8 cellular contexts compared by ENCODE assay signal in the genomic region with DNA sequence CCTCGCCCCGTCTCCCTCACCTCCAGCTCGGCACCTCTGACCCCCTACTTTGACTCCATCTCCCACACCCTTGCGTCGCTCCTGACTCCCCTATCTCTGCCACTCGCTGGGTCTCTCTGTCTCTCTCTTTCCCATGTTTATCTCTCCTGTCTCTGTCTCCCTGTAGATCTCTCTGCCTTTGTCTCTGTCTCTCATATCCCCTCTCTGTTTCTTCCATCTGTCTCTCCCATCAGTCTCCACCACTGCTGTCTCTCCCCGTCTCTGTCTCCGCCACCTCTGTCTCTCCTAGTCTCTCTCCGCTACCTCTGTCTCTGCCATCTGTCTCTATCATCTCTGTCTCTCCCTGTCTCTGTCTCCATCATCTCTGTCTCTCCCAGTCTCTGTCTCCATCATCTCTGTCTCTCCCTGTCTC. TPM values are rescaled to one million over a fixed set of nuclear protein-coding genes. Genes with fewer than 3 reads are reported as not detected.
A peak's percentile ranks its signal among the peaks of the same experiment; 100 is the strongest.
DNase-seq lines count a peak whose midpoint lies in the region; ATAC-seq, FAIRE-seq and TF ChIP-seq lines count a peak whose summit lies in the region.

No MANE protein-coding gene starts in this region.

- H3K9me2 ChIP-seq in DOHH2 (replicated peaks; ENCODE audit: control insufficient read depth, low read length), result no peaks in the 10 kb centered on the region
- H3K9me2 ChIP-seq in PC-3 (replicated peaks; ENCODE audit: low read length), result no peaks in the 10 kb centered on the region

- H3K23ac ChIP-seq in trophoblast cell (ENCODE audit: low read length), result no peak overlapping the region

- BruUV-seq in PC-3 (replicated peaks; lab: Mats Ljungman, UMichigan) (no TSS peak), endothelial cell of umbilical vein (replicated peaks; lab: Mats Ljungman, UMichigan) (TSS peak; percentile 59)

- peak overlapping the region; percentile 77 for H2BK120ac ChIP-seq in trophoblast cell (ENCODE audit: insufficient read depth, low read length, poor library complexity)

- peak overlapping the region; percentile 86; the same call in 1 of the 2 replicates for H2AFZ ChIP-seq in PC-3 (ENCODE audit: low read length)
- H2AFZ ChIP-seq in endothelial cell of umbilical vein (ENCODE audit: low read depth, low read length), result peak overlapping the region; percentile 74
- H2AFZ ChIP-seq in trophoblast cell (ENCODE audit: insufficient read depth, low read length, poor library complexity), result no peak overlapping the region

- peak overlapping the region; percentile 93 for H4K91ac ChIP-seq in trophoblast cell (ENCODE audit: low read depth, low read length)

- H3K79me2 ChIP-seq in DOHH2 (ENCODE audit: control insufficient read depth, low read length), result no peaks in the 10 kb centered on the region
- H3K79me2 ChIP-seq in PC-3 (ENCODE audit: low read length), result no peaks in the 10 kb centered on the region
- no peaks in the 10 kb centered on the region for H3K79me2 ChIP-seq in endothelial cell of umbilical vein (ENCODE audit: control insufficient read depth, insufficient read depth, low read length)
- peaks cover 2% of the 10 kb centered on the region for H3K79me2 ChIP-seq in trophoblast cell (ENCODE audit: control insufficient read depth, insufficient read depth, low read length, poor library complexity)

- TF ChIP-seq CTCF in DOHH2 (IDR thresholded peaks at IDR 0.05; ENCODE audit: low read depth, low read length, poor library complexity, severe bottlenecking), result no peak
- TF ChIP-seq CTCF in PC-3 (conservative IDR thresholded peaks at IDR 0.05; ENCODE audit: low read depth, low read length), result no peak
- TF ChIP-seq CTCF in endothelial cell of umbilical vein (IDR thresholded peaks at IDR 0.05; ENCODE audit: extremely low read depth in 1 of 2, insufficient read depth in 1 of 2, low read depth in 1 of 2, low read length in 2 of 2), result no peak

- no peak overlapping the region for H3K18ac ChIP-seq in trophoblast cell (ENCODE audit: low read length)

- CTCF ChIA-PET in PC-3 (lab: Charles Lee) (no interaction called here), endothelial cell of umbilical vein (lab: Charles Lee) (interaction anchor here (0.6 to 8.3 kb wide), 12 partner anchors 9 to 115 kb away, joined by 3 to 533 read pairs (median 6); a partner anchor contains a TSS)

- H3K9ac ChIP-seq in PC-3 (ENCODE audit: low read length) (no peak overlapping the region), endothelial cell of umbilical vein (replicated peaks; ENCODE audit: extremely low read depth, insufficient read depth, low read length) (peak overlapping the region; percentile 41), trophoblast cell (ENCODE audit: low read length) (no peak overlapping the region)

- no peak for FAIRE-seq in endothelial cell of umbilical vein (lab: Jason Lieb, UNC)

- no peak overlapping the region for H4K12ac ChIP-seq in trophoblast cell (ENCODE audit: low read depth, low read length)

- H3K27me3 ChIP-seq in DOHH2 (ENCODE audit: control insufficient read depth, low read length), result peaks cover 36% of the 10 kb centered on the region
- H3K27me3 ChIP-seq in PC-3 (ENCODE audit: low read length), result no peaks in the 10 kb centered on the region
- H3K27me3 ChIP-seq in endothelial cell of umbilical vein (ENCODE audit: control insufficient read depth in 2 of 2, insufficient read depth in 2 of 2, low read length in 2 of 2), result no peaks in the 10 kb centered on the region
- peaks cover 7% of the 10 kb centered on the region for H3K27me3 ChIP-seq in trophoblast cell (ENCODE audit: insufficient read depth, low read length)

- H2AK5ac ChIP-seq in trophoblast cell (ENCODE audit: low read length), result peak overlapping the region; percentile 63

- H3K27ac ChIP-seq in DOHH2 (ENCODE audit: low read depth, low read length) (no peak overlapping the region), PC-3 (ENCODE audit: low read length) (no peak overlapping the region), endothelial cell of umbilical vein (ENCODE audit: insufficient read depth, low read depth, low read length) (peak overlapping the region; percentile 49), trophoblast cell (ENCODE audit: low read depth, low read length) (peak overlapping the region; percentile 0)

- no peak overlapping the region for H3K4ac ChIP-seq in trophoblast cell (ENCODE audit: low read depth, low read length)

- POLR2A ChIA-PET in PC-3 (lab: Charles Lee; ENCODE audit: unreplicated experiment) (interaction anchor here (0.6 kb wide), 1 partner anchor 11 kb away, joined by 3 read pairs; no protein-coding TSS in a partner anchor), endothelial cell of umbilical vein (lab: Charles Lee) (interaction anchor here (1.0 to 1.8 kb wide), 4 partner anchors 13 to 86 kb away, joined by 6 to 9 read pairs (median 8); a partner anchor contains a TSS)

- H3F3A ChIP-seq in DOHH2 (ENCODE audit: control insufficient read depth, insufficient read depth) (peaks cover 16% of the 10 kb centered on the region), PC-3 (ENCODE audit: low read length, unreplicated experiment) (peaks cover 3% of the 10 kb centered on the region)

- H3K4me2 ChIP-seq in DOHH2 (ENCODE audit: low read length), result peak overlapping the region; percentile 78
- H3K4me2 ChIP-seq in PC-3 (ENCODE audit: low read length), result peak overlapping the region; percentile 82
- H3K4me2 ChIP-seq in endothelial cell of umbilical vein (ENCODE audit: insufficient read depth, low read length), result peak overlapping the region; percentile 79
- H3K4me2 ChIP-seq in trophoblast cell (ENCODE audit: low read length), result peak overlapping the region; percentile 56

- H3K36me3 ChIP-seq in DOHH2 (ENCODE audit: control insufficient read depth, low read length) (no peaks in the 10 kb centered on the region), PC-3 (ENCODE audit: low read depth, low read length) (no peaks in the 10 kb centered on the region; the same call in 1 of the 2 replicates), endothelial cell of umbilical vein (ENCODE audit: control insufficient read depth in 2 of 2, extremely low read depth in 1 of 2, insufficient read depth in 2 of 2, low read length in 2 of 2) (no peaks in the 10 kb centered on the region), trophoblast cell (ENCODE audit: control insufficient read depth in 1 of 2, insufficient read depth in 2 of 2, low read length in 2 of 2) (no peaks in the 10 kb centered on the region)

- H2BK5ac ChIP-seq in trophoblast cell (ENCODE audit: low read depth, low read length, poor library complexity), result no peak overlapping the region

- H3K4me3 ChIP-seq in DOHH2 (ENCODE audit: low read length) (peak overlapping the region; percentile 69), PC-3 (ENCODE audit: low read length) (peak overlapping the region; percentile 61; the same call in 1 of the 2 replicates), endothelial cell of umbilical vein (replicated peaks in 1 of 3; ENCODE audit: insufficient read depth in 1 of 3, low read depth in 1 of 3, low read length in 3 of 3) (no peak overlapping the region), trophoblast cell (ENCODE audit: low read depth, low read length) (no peak overlapping the region)

- no peak overlapping the region for H3K14ac ChIP-seq in trophoblast cell (ENCODE audit: low read length)

- no peak for ATAC-seq in PC-3
- no peak for ATAC-seq in HG03196 (IDR thresholded peaks at IDR 0.05; ENCODE audit: unreplicated experiment)

- dilution Hi-C loops in endothelial cell of umbilical vein (cut with MboI; ENCODE audit: extremely low pct_ligation_motif_present, low sequenced_read_pairs), result no loop called here

- H4K8ac ChIP-seq in trophoblast cell (ENCODE audit: low read depth, low read length), result no peak overlapping the region

- H3K79me1 ChIP-seq in trophoblast cell (ENCODE audit: low read length), result peaks cover 14% of the 10 kb centered on the region

- H3K4me1 ChIP-seq in DOHH2 (ENCODE audit: control insufficient read depth, low read length), result peaks cover 64% of the 10 kb centered on the region
- H3K4me1 ChIP-seq in PC-3 (ENCODE audit: insufficient read depth, low read length), result peaks cover 8% of the 10 kb centered on the region; the same call in 1 of the 2 replicates
- peaks cover 21% of the 10 kb centered on the region for H3K4me1 ChIP-seq in endothelial cell of umbilical vein (ENCODE audit: control insufficient read depth, extremely low read depth, insufficient read depth, low read length)
- peaks cover 23 to 24% of the 10 kb centered on the region in 2 experiments for H3K4me1 ChIP-seq in trophoblast cell (ENCODE audit: control insufficient read depth in 1 of 2, insufficient read depth in 2 of 2, low read length in 2 of 2)

- H2BK12ac ChIP-seq in trophoblast cell (ENCODE audit: low read length), result peak overlapping the region; percentile 23

- DNase-seq in PC-3 (no peak), endothelial cell of umbilical vein (ENCODE audit: low read depth, low spot score) (peak; percentile 37), trophoblast cell (no peak), SHP77 treated with DMSO at 0.1 percent for 48 hours (lab: John Stamatoyannopoulos, UW) (no peak), KG1 (lab: John Stamatoyannopoulos, UW) (no peak)
- no peak for DNase-seq in stimulated activated CD4-positive, alpha-beta T cell treated with anti-CD3 and anti-CD28 coated beads, Interleukin-2, amount 100 ng/mL, for 48 hours

- no peaks in the 10 kb centered on the region for H3K9me1 ChIP-seq in endothelial cell of umbilical vein (replicated peaks; ENCODE audit: control insufficient read depth, extremely low read depth, insufficient read depth, low read length)

- no CpG with 5 or more reads among the region's 9 CpGs for WGBS in trophoblast cell (ENCODE audit: extremely low coverage, insufficient coverage, insufficient read length)

- H3K9me3 ChIP-seq in DOHH2 (ENCODE audit: control insufficient read depth, insufficient read depth, low read length) (no peaks in the 10 kb centered on the region), PC-3 (ENCODE audit: low read length) (no peaks in the 10 kb centered on the region), endothelial cell of umbilical vein (replicated peaks; ENCODE audit: control insufficient read depth, insufficient read depth, low read length) (no peaks in the 10 kb centered on the region), trophoblast cell (ENCODE audit: insufficient read depth, low read depth, low read length) (peaks cover 5% of the 10 kb centered on the region)

- H4K20me1 ChIP-seq in DOHH2 (ENCODE audit: control insufficient read depth, insufficient read depth, low read depth, low read length), result no peaks in the 10 kb centered on the region
- no peaks in the 10 kb centered on the region for H4K20me1 ChIP-seq in PC-3 (ENCODE audit: low read length)
- no peaks in the 10 kb centered on the region for H4K20me1 ChIP-seq in endothelial cell of umbilical vein (replicated peaks; ENCODE audit: control insufficient read depth, extremely low read depth, insufficient read depth, low read length)

- intact Hi-C loops in PC-3 (cut with micrococcal nuclease) (loop anchor here (5.0 kb wide), 1 partner anchor 96 kb away; no protein-coding TSS in a partner anchor), endothelial cell of umbilical vein (cut with micrococcal nuclease) (loop anchor here (5.0 kb wide), 2 partner anchors 206 to 386 kb away; no protein-coding TSS in a partner anchor)

- no peak for TF ChIP-seq POLR2A in endothelial cell of umbilical vein (IDR thresholded peaks at IDR 0.05; ENCODE audit: low read depth, low read length)

RNA-seq across cellular contexts. Expression of a gene that starts 12.4 kb away (rescaled TPM):
- total RNA-seq in PC-3 (2014; rRNA removed) (2.4 and 2.9 TPM in 2 replicates), endothelial cell of umbilical vein (27.6 and 35.7 TPM in 2 replicates)
- 11.3 and 15.8 TPM in 2 replicates for polyA plus RNA-seq in endothelial cell of umbilical vein
- polyA plus RNA-seq in endothelial cell of umbilical vein (2011; cell fraction: cytosol; rRNA removed), result 5.6 and 9.7 TPM in 2 replicates
- polyA plus RNA-seq in endothelial cell of umbilical vein (2011; cell fraction: nucleus; rRNA removed), result 16.7 and 16.8 TPM in 2 replicates
- 9.7 and 16.2 TPM in 2 replicates for polyA plus RNA-seq in endothelial cell of umbilical vein (2012)
- polyA minus RNA-seq in endothelial cell of umbilical vein, result 4.9 and 8.2 TPM in 2 replicates
- polyA minus RNA-seq in endothelial cell of umbilical vein (2011; cell fraction: cytosol; rRNA and poly(A)+ RNA removed), result 5.2 TPM
- 5.9 and 8.8 TPM in 2 replicates for polyA minus RNA-seq in endothelial cell of umbilical vein (2011; cell fraction: nucleus; rRNA and poly(A)+ RNA removed)
- polyA plus RNA-seq in trophoblast cell (2013), result 11.7 and 11.8 TPM in 2 replicates

RNA-seq across cellular contexts. Expression of a gene that starts 13.0 kb away (rescaled TPM):
- total RNA-seq in PC-3 (2014; rRNA removed) (8.3 and 12.4 TPM in 2 replicates), endothelial cell of umbilical vein (26.9 and 29.0 TPM in 2 replicates)
- polyA plus RNA-seq in endothelial cell of umbilical vein, result 4.6 and 6.0 TPM in 2 replicates
- 4.2 and 5.1 TPM in 2 replicates for polyA plus RNA-seq in endothelial cell of umbilical vein (2011; cell fraction: cytosol; rRNA removed)
- polyA plus RNA-seq in endothelial cell of umbilical vein (2011; cell fraction: nucleus; rRNA removed), result 21.1 and 30.7 TPM in 2 replicates
- 14.2 and 25.1 TPM in 2 replicates for polyA plus RNA-seq in endothelial cell of umbilical vein (2012)
- polyA minus RNA-seq in endothelial cell of umbilical vein, result 4.0 and 7.1 TPM in 2 replicates
- polyA minus RNA-seq in endothelial cell of umbilical vein (2011; cell fraction: cytosol; rRNA and poly(A)+ RNA removed), result 4.5 TPM
- 11.6 and 17.7 TPM in 2 replicates for polyA minus RNA-seq in endothelial cell of umbilical vein (2011; cell fraction: nucleus; rRNA and poly(A)+ RNA removed)
- polyA plus RNA-seq in trophoblast cell (2013), result 57.9 and 62.1 TPM in 2 replicates

RNA-seq across cellular contexts. Expression of a gene that starts 31.3 kb away (rescaled TPM):
- total RNA-seq in PC-3 (2014; rRNA removed), result 2.5 and 5.1 TPM in 2 replicates
- total RNA-seq in endothelial cell of umbilical vein, result 8.3 and 9.4 TPM in 2 replicates
- polyA plus RNA-seq in endothelial cell of umbilical vein, result 2.8 and 3.0 TPM in 2 replicates
- polyA plus RNA-seq in endothelial cell of umbilical vein (2011; cell fraction: cytosol; rRNA removed), result 0.84 and 1.7 TPM in 2 replicates
- polyA plus RNA-seq in endothelial cell of umbilical vein (2011; cell fraction: nucleus; rRNA removed), result 3.1 and 5.0 TPM in 2 replicates
- 3.0 and 6.4 TPM in 2 replicates for polyA plus RNA-seq in endothelial cell of umbilical vein (2012)
- 0.55 and 1.1 TPM in 2 replicates for polyA minus RNA-seq in endothelial cell of umbilical vein
- not detected for polyA minus RNA-seq in endothelial cell of umbilical vein (2011; cell fraction: cytosol; rRNA and poly(A)+ RNA removed)
- polyA minus RNA-seq in endothelial cell of umbilical vein (2011; cell fraction: nucleus; rRNA and poly(A)+ RNA removed), result 1.1 and 2.5 TPM in 2 replicates
- 13.7 and 14.5 TPM in 2 replicates for polyA plus RNA-seq in trophoblast cell (2013)

Comparison
In these comparisons a context has a peak if more than half of its experiments do, and no peak if none do; other contexts are left out.
1. H3K27ac ChIP-seq: peak in endothelial cell of umbilical vein (single experiment) and trophoblast cell (single experiment); none in DOHH2 (single experiment) and PC-3 (single experiment).
2. H3K4me3 ChIP-seq: peak in DOHH2 (single experiment) and PC-3 (single experiment); none in endothelial cell of umbilical vein (0 of 3) and trophoblast cell (single experiment).
3. Peak in every context shown above with its lines, with median percentiles within 50 percentile points of each other: H3K4me2 ChIP-seq.